ENCODE assay signal across 8 cellular contexts in the genomic region with DNA sequence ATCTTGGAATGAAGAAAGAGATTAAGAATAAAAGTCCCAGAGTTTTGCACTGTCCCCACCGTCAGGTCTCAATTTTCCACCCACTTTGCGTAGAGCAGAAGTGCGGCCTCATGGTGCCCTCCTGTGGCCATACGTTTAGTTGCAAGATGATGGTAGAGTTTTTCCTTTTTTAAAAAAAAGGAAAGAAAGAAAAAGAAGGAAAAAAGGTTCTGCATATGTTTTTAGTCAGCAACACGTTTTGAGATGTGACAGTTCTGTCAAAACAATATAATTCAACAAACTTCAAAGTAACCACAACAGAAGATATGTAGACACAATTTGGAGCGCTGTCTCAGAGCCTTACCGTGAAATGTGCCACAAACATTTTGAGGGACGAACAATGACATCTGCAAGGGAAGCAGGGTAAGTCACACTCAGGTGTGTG. TPM values are rescaled to one million over a fixed set of nuclear protein-coding genes. Genes with fewer than 3 reads are reported as not detected.
DNase-seq lines count a peak whose midpoint lies in the region; ATAC-seq and TF ChIP-seq lines count a peak whose summit lies in the region.

No MANE protein-coding gene starts in this region.

- DNase-seq in LNCaP clone FGC (ENCODE audit: low read depth) = no peak
- peak; percentile 14 for DNase-seq in activated CD4-positive, alpha-beta T cell treated with anti-CD3 and anti-CD28 coated beads for 1 hour
- DNase-seq in choroid plexus epithelial cell (ENCODE audit: low read depth) = peak; percentile 66
- peak; percentile 16 for DNase-seq in stimulated activated CD8-positive, alpha-beta memory T cell treated with anti-CD3 and anti-CD28 coated beads, Interleukin-4, amount 100 ng/mL, for 1 hour (ENCODE audit: low read depth in 2 of 2, low spot score in 1 of 2)
- DNase-seq in NCI-H526 treated with DMSO at 0.1 percent for 48 hours (lab: John Stamatoyannopoulos, UW) = no peak

- H3K4me3 ChIP-seq in LNCaP clone FGC (ENCODE audit: low read depth, low read length) = no peak overlapping the region
- H3K4me3 ChIP-seq in choroid plexus epithelial cell (ENCODE audit: low read depth, low read length) = no peak overlapping the region
- no peak overlapping the region for H3K4me3 ChIP-seq in liver (ENCODE audit: low read depth in 1 of 3, low read length in 3 of 3)

- H3K9ac ChIP-seq in liver (ENCODE audit: low read depth in 1 of 2, low read length in 2 of 2) = no peak overlapping the region

- peak; percentile 69 for TF ChIP-seq CTCF in GM12872 (IDR thresholded peaks at IDR 0.05; ENCODE audit: insufficient read depth, low read depth, low read length)
- peak; percentile 83 for TF ChIP-seq CTCF in LNCaP clone FGC (IDR thresholded peaks at IDR 0.05; ENCODE audit: control insufficient read depth, extremely low read depth, insufficient read depth)
- peak; percentile 84 for TF ChIP-seq CTCF in choroid plexus epithelial cell (conservative IDR thresholded peaks at IDR 0.05; ENCODE audit: low read depth, low read length)
- peak; percentile 82 for TF ChIP-seq CTCF in liver (IDR thresholded peaks at IDR 0.05; ENCODE audit: low read depth, low read length, missing input control)

- H3K27me3 ChIP-seq in liver (ENCODE audit: control insufficient read depth in 4 of 4, insufficient read depth in 4 of 4, low read length in 3 of 4) = no peaks in the 10 kb centered on the region

- 27% methylated on average over 8 of the region's 8 CpGs for WGBS in liver

- no peak for ATAC-seq in HG02973 (IDR thresholded peaks at IDR 0.05; ENCODE audit: unreplicated experiment)

- TF ChIP-seq RAD21 in liver (IDR thresholded peaks at IDR 0.05) = peak; percentile 97 to 98

- no peaks in the 10 kb centered on the region for H3K4me1 ChIP-seq in liver (ENCODE audit: control insufficient read depth in 4 of 4, insufficient read depth in 4 of 4, low read length in 3 of 4)

- H3K9me3 ChIP-seq in liver (ENCODE audit: control insufficient read depth in 4 of 4, low read length in 3 of 4) = no peaks in the 10 kb centered on the region

- no peaks in the 10 kb centered on the region for H3K36me3 ChIP-seq in liver (ENCODE audit: control insufficient read depth in 4 of 4, insufficient read depth in 3 of 4, low read depth in 1 of 4, low read length in 3 of 4)

- H3K27ac ChIP-seq in liver (ENCODE audit: low read depth in 1 of 2, low read length in 2 of 2) = no peak overlapping the region

TF ChIP-seq in liver, 16 proteins besides CTCF, POLR2A, EP300 and RAD21:
- TF ChIP-seq, protein P1, sequence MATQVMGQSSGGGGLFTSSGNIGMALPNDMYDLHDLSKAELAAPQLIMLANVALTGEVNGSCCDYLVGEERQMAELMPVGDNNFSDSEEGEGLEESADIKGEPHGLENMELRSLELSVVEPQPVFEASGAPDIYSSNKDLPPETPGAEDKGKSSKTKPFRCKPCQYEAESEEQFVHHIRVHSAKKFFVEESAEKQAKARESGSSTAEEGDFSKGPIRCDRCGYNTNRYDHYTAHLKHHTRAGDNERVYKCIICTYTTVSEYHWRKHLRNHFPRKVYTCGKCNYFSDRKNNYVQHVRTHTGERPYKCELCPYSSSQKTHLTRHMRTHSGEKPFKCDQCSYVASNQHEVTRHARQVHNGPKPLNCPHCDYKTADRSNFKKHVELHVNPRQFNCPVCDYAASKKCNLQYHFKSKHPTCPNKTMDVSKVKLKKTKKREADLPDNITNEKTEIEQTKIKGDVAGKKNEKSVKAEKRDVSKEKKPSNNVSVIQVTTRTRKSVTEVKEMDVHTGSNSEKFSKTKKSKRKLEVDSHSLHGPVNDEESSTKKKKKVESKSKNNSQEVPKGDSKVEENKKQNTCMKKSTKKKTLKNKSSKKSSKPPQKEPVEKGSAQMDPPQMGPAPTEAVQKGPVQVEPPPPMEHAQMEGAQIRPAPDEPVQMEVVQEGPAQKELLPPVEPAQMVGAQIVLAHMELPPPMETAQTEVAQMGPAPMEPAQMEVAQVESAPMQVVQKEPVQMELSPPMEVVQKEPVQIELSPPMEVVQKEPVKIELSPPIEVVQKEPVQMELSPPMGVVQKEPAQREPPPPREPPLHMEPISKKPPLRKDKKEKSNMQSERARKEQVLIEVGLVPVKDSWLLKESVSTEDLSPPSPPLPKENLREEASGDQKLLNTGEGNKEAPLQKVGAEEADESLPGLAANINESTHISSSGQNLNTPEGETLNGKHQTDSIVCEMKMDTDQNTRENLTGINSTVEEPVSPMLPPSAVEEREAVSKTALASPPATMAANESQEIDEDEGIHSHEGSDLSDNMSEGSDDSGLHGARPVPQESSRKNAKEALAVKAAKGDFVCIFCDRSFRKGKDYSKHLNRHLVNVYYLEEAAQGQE (IDR thresholded peaks at IDR 0.05) = no peak
- TF ChIP-seq FOXA1 (IDR thresholded peaks at IDR 0.05) (no peak), TAF1 (conservative IDR thresholded peaks at IDR 0.05) (no peak), HNF4G (IDR thresholded peaks at IDR 0.05) (no peak), HNF4A (conservative IDR thresholded peaks at IDR 0.05) (no peak), SP1 (IDR thresholded peaks at IDR 0.05) (no peak), RXRA (IDR thresholded peaks at IDR 0.05) (no peak), GABPA (IDR thresholded peaks at IDR 0.05 in 1 of 2, conservative IDR thresholded peaks at IDR 0.05 in 1 of 2) (no peak)
- TF ChIP-seq, protein P2, sequence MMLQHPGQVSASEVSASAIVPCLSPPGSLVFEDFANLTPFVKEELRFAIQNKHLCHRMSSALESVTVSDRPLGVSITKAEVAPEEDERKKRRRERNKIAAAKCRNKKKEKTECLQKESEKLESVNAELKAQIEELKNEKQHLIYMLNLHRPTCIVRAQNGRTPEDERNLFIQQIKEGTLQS (IDR thresholded peaks at IDR 0.05) = no peak

RNA-seq across cellular contexts. Expression of a gene that starts 24.6 kb away (rescaled TPM):
- total RNA-seq in liver = 1 to 10 TPM; 2.4 to 7.2 TPM
- polyA plus RNA-seq in liver = 1 to 10 TPM in 1 of 2 donors, under 1 TPM in 1; 0.31 to 1.7 TPM

Comparison
In these comparisons a context has a peak if more than half of its experiments do, and no peak if none do; other contexts are left out.
1. DNase-seq: peak in activated CD4-positive, alpha-beta T cell treated with anti-CD3 and anti-CD28 coated beads for 1 hour (single experiment), choroid plexus epithelial cell (single experiment) and stimulated activated CD8-positive, alpha-beta memory T cell treated with anti-CD3 and anti-CD28 coated beads, Interleukin-4, amount 100 ng/mL, for 1 hour (2 of 2); none in LNCaP clone FGC (single experiment) and NCI-H526 treated with DMSO at 0.1 percent for 48 hours (single experiment).
2. Peak in every context shown above with its lines, with median percentiles within 50 percentile points of each other: CTCF ChIP-seq.